In the genomic region with DNA sequence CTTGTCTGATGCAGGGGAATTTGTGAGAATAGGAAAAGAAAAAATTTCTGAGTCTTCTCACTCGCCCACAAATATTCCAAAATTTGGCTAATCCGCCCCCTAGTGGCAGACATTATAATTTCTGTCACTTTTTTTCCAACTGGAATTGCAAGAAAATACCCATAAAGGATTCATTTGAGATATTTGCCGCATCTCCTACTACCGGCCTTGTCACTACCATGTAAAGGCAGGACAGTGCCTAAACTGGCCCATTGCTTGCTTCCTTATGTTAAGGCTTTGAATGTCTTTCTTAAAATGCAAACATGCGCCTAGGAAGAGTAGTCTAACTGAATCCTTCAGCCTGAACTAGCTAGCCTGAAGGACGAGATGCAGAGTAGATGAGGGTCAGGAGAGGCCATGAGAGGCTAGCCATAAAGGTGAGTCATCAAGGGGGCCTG, we compare ENCODE assay signal across 9 cellular contexts. TPM values are rescaled to one million over a fixed set of nuclear protein-coding genes. Genes with fewer than 3 reads are reported as not detected.
DNase-seq lines count a peak whose midpoint lies in the region; ATAC-seq and TF ChIP-seq lines count a peak whose summit lies in the region.
"Had no signal": no experiment of that assay in that cellular context is flagged by ENCODE, and none has a peak within 500 bp of the region (broad histone marks: within the 10 kb centered on the region; RNA-seq: fewer than 3 reads in every experiment).

No MANE protein-coding gene starts in this region.

- H3K36me3 ChIP-seq in breast epithelium (no peaks in the 10 kb centered on the region), lower lobe of right lung (no peaks in the 10 kb centered on the region), vagina (no peaks in the 10 kb centered on the region)

- in situ Hi-C loops in GM13976 (cut with MboI; ENCODE audit: low sequenced_read_pairs, unreplicated experiment) = loop anchor here (10.0 kb wide), 1 partner anchor 417 kb away; no protein-coding TSS in a partner anchor

- ATAC-seq in lower lobe of right lung = no peak
- no peak for ATAC-seq in GM19023 (IDR thresholded peaks at IDR 0.05; ENCODE audit: unreplicated experiment)
- no peak for ATAC-seq in HG02763 (IDR thresholded peaks at IDR 0.05; ENCODE audit: unreplicated experiment)

- H3K4me3 ChIP-seq in breast epithelium (no peak overlapping the region), lower lobe of right lung (no peak overlapping the region), vagina (no peak overlapping the region)

- H3K27ac ChIP-seq in breast epithelium (no peak overlapping the region), lower lobe of right lung (no peak overlapping the region), vagina (no peak overlapping the region)

- intact Hi-C loops in breast epithelium (cut with DNase I; ENCODE audit: low total_unique reads) = loop anchor here (10.0 kb wide), 1 partner anchor 417 kb away; no protein-coding TSS in a partner anchor
- intact Hi-C loops in lower lobe of right lung (cut with DNase I) = loop anchor here (5.0 kb wide), 1 partner anchor 420 kb away; no protein-coding TSS in a partner anchor
- intact Hi-C loops in vagina (cut with DNase I) = loop anchor here (5.0 kb wide), 1 partner anchor 420 kb away; no protein-coding TSS in a partner anchor

- no peaks in the 10 kb centered on the region for H3K9me3 ChIP-seq in breast epithelium
- H3K9me3 ChIP-seq in lower lobe of right lung = no peaks in the 10 kb centered on the region
- no peaks in the 10 kb centered on the region for H3K9me3 ChIP-seq in vagina

- TF ChIP-seq CTCF in GM13976 (IDR thresholded peaks at IDR 0.05; ENCODE audit: borderline replicate concordance, control extremely low read depth, extremely low read depth, insufficient read depth, missing control alignments) (peak; percentile 31), breast epithelium (IDR thresholded peaks at IDR 0.05) (peak; percentile 62 to 74 (median 73)), lower lobe of right lung (IDR thresholded peaks at IDR 0.05) (peak; percentile 71), vagina (IDR thresholded peaks at IDR 0.05) (peak; percentile 38 to 83 (median 55))

- H3K4me1 ChIP-seq in breast epithelium = no peaks in the 10 kb centered on the region
- no peaks in the 10 kb centered on the region for H3K4me1 ChIP-seq in lower lobe of right lung
- no peaks in the 10 kb centered on the region for H3K4me1 ChIP-seq in vagina

- DNase-seq in COLO829 (ENCODE audit: low spot score) = peak; percentile 61
- no peak for DNase-seq in GM13976 (ENCODE audit: low spot score)
- peak; percentile 79 for DNase-seq in OCI-M1 (lab: John Stamatoyannopoulos, UW)
- no peak for DNase-seq in breast epithelium (ENCODE audit: low spot score in 2 of 2)
- no peak for DNase-seq in lower lobe of right lung
- DNase-seq in vagina (ENCODE audit: extremely low spot score in 2 of 2) = no peak
- DNase-seq: right cardiac atrium had no signal

- TF ChIP-seq POLR2A in breast epithelium (IDR thresholded peaks at IDR 0.05) (no peak), vagina (IDR thresholded peaks at IDR 0.05) (no peak)

- H3K27me3 ChIP-seq in breast epithelium = no peaks in the 10 kb centered on the region
- H3K27me3 ChIP-seq in lower lobe of right lung (ENCODE audit: low read depth) = peaks cover 7% of the 10 kb centered on the region
- no peaks in the 10 kb centered on the region for H3K27me3 ChIP-seq in vagina

RNA-seq across cellular contexts. Expression of a gene that starts 9.3 kb away (rescaled TPM):
- total RNA-seq in breast epithelium = 10 to 100 TPM; 18.9 to 31.2 (median 21.0) TPM
- total RNA-seq in lower lobe of right lung = 8.7 TPM
- total RNA-seq in vagina = 12.8 TPM

Comparison
In these comparisons a context has a peak if more than half of its experiments do, and no peak if none do; other contexts are left out.
1. DNase-seq: peak in COLO829 (single experiment) and OCI-M1 (single experiment); none in GM13976 (single experiment), breast epithelium (0 of 2), lower lobe of right lung (single experiment) and vagina (0 of 2).
2. Peak in every context shown above with its lines, with median percentiles within 50 percentile points of each other: CTCF ChIP-seq.